9 cellular contexts compared by ENCODE assay signal in genomic region chr2:233331536-233331935, GRCh38. TPM values are rescaled to one million over a fixed set of nuclear protein-coding genes. Genes with fewer than 3 reads are reported as not detected.
A peak's percentile ranks its signal among the peaks of the same experiment; 100 is the strongest.
DNase-seq lines count a peak whose midpoint lies in the region; ATAC-seq and TF ChIP-seq lines count a peak whose summit lies in the region.
"Had no signal": no experiment of that assay in that cellular context is flagged by ENCODE, and none has a peak within 500 bp of the region (broad histone marks: within the 10 kb centered on the region; RNA-seq: fewer than 3 reads in every experiment).

No MANE protein-coding gene starts in this region.

- DNase-seq in activated gamma-delta T cell treated with Interleukin-2 at 50 U/mL for 16 hours, result peak; percentile 77
- no peak for DNase-seq in activated gamma-delta T cell (lab: John Stamatoyannopoulos, UW)
- DNase-seq in activated CD4-positive, alpha-beta T cell treated with anti-CD3 and anti-CD28 coated beads, Interleukin-2, amount 50 U/mL, for 4 hours, result peak; percentile 58 to 60
- DNase-seq in head of caudate nucleus, result peak in 36 of 42 donors; percentile 23 to 80 (median 52)
- peak; percentile 40 to 72 for DNase-seq in stimulated activated CD4-positive, alpha-beta T cell treated with anti-CD3 and anti-CD28 coated beads, Interleukin-4, amount 100 ng/mL, for 4 hours
- no peak for DNase-seq in NCI-H2107 treated with DMSO at 0.1 percent for 48 hours (lab: John Stamatoyannopoulos, UW; ENCODE audit: unreplicated experiment)
- no peak for DNase-seq in progenitor cell of endocrine pancreas (ENCODE audit: low spot score, unreplicated experiment)

- no peak for TF ChIP-seq CTCF in progenitor cell of endocrine pancreas (IDR thresholded peaks at IDR 0.05; ENCODE audit: unreplicated experiment)

- no peaks in the 10 kb centered on the region for H3K36me3 Mint-ChIP-seq in progenitor cell of endocrine pancreas (ENCODE audit: insufficient read depth)

- no peak overlapping the region for H3K4me3 Mint-ChIP-seq in progenitor cell of endocrine pancreas (ENCODE audit: low read depth)

- no peaks in the 10 kb centered on the region for H3K9me3 Mint-ChIP-seq in progenitor cell of endocrine pancreas (ENCODE audit: low read depth)

- no peaks in the 10 kb centered on the region for H3K4me1 Mint-ChIP-seq in progenitor cell of endocrine pancreas (ENCODE audit: low read depth)

- peak; percentile 96 for ATAC-seq in HG03571 (IDR thresholded peaks at IDR 0.05; ENCODE audit: unreplicated experiment)
- ATAC-seq: A549 had no signal

- intact Hi-C loops in head of caudate nucleus (cut with DNase I), result no loop called here

- H3K27ac Mint-ChIP-seq in progenitor cell of endocrine pancreas, result no peak overlapping the region

- peaks cover 4% of the 10 kb centered on the region for H3K27me3 Mint-ChIP-seq in progenitor cell of endocrine pancreas

RNA-seq across cellular contexts. Expression of gene DGKD, which starts 22.8 kb away (rescaled TPM):
- 49.5 and 55.1 TPM in 2 replicates for total RNA-seq in progenitor cell of endocrine pancreas

RNA-seq across cellular contexts. Expression of gene SAG, which starts 23.9 kb away (rescaled TPM):
- total RNA-seq in progenitor cell of endocrine pancreas, result not detected in 2 replicates

Comparison
In these comparisons a context has a peak if more than half of its experiments do, and no peak if none do; other contexts are left out.
1. DNase-seq: peak in activated gamma-delta T cell treated with Interleukin-2 at 50 U/mL for 16 hours (single experiment), activated CD4-positive, alpha-beta T cell treated with anti-CD3 and anti-CD28 coated beads, Interleukin-2, amount 50 U/mL, for 4 hours (2 of 2), head of caudate nucleus (36 of 42) and stimulated activated CD4-positive, alpha-beta T cell treated with anti-CD3 and anti-CD28 coated beads, Interleukin-4, amount 100 ng/mL, for 4 hours (2 of 2); none in activated gamma-delta T cell (single experiment), NCI-H2107 treated with DMSO at 0.1 percent for 48 hours (single experiment) and progenitor cell of endocrine pancreas (single experiment).